9 cellular contexts compared by ENCODE assay signal in genomic region chr18:34592961-34593382, GRCh38.
A peak's percentile ranks its signal among the peaks of the same experiment; 100 is the strongest.
DNase-seq lines count a peak whose midpoint lies in the region; ATAC-seq and TF ChIP-seq lines count a peak whose summit lies in the region.
"Had no signal": no experiment of that assay in that cellular context is flagged by ENCODE, and none has a peak within 500 bp of the region (broad histone marks: within the 10 kb centered on the region; RNA-seq: fewer than 3 reads in every experiment).

No MANE protein-coding gene starts in this region.

- no peaks in the 10 kb centered on the region for H3K36me3 ChIP-seq in adipocyte (ENCODE audit: control insufficient read depth, insufficient read depth, low read length, severe bottlenecking)
- no peaks in the 10 kb centered on the region for H3K36me3 ChIP-seq in PC-3 (ENCODE audit: low read depth, low read length)
- no peaks in the 10 kb centered on the region for H3K36me3 ChIP-seq in CD8-positive, alpha-beta memory T cell (ENCODE audit: insufficient read depth, low read length)

- no peaks in the 10 kb centered on the region for H3K9me3 Mint-ChIP-seq in Calu3 (ENCODE audit: low read depth, unreplicated experiment)
- H3K9me3 Mint-ChIP-seq in CD8-positive, alpha-beta memory T cell: peaks cover 0 to 8% (median 4%) of the 10 kb centered on the region in 5 donors

- TF ChIP-seq CTCF in Calu3 (IDR thresholded peaks at IDR 0.05; ENCODE audit: unreplicated experiment): no peak
- TF ChIP-seq CTCF in omental fat pad (IDR thresholded peaks at IDR 0.05): no peak
- no peak for TF ChIP-seq CTCF in PC-3 (conservative IDR thresholded peaks at IDR 0.05; ENCODE audit: low read depth, low read length)

- H3K36me3 Mint-ChIP-seq in Calu3 (ENCODE audit: insufficient read depth, unreplicated experiment): no peaks in the 10 kb centered on the region
- no peaks in the 10 kb centered on the region for H3K36me3 Mint-ChIP-seq in CD8-positive, alpha-beta memory T cell
- H3K36me3 Mint-ChIP-seq: memory B cell had no signal

- H2AFZ ChIP-seq in PC-3 (ENCODE audit: low read length): no peak overlapping the region

- no peaks in the 10 kb centered on the region for H3K9me2 ChIP-seq in PC-3 (replicated peaks; ENCODE audit: low read length)

- no peaks in the 10 kb centered on the region for H4K20me1 ChIP-seq in PC-3 (ENCODE audit: low read length)

- H3K9ac ChIP-seq in adipocyte (ENCODE audit: low read length): peak overlapping the region; percentile 69
- no peak overlapping the region for H3K9ac ChIP-seq in PC-3 (ENCODE audit: low read length)

- H3K79me2 ChIP-seq in PC-3 (ENCODE audit: low read length): no peaks in the 10 kb centered on the region

- BruUV-seq in Calu3 (replicated peaks; lab: Mats Ljungman, UMichigan) (no TSS peak), PC-3 (replicated peaks; lab: Mats Ljungman, UMichigan) (no TSS peak)

- H3K9me3 ChIP-seq in adipocyte (ENCODE audit: control insufficient read depth, low read length) (no peaks in the 10 kb centered on the region), PC-3 (ENCODE audit: low read length) (no peaks in the 10 kb centered on the region)
- H3K9me3 ChIP-seq in CD8-positive, alpha-beta memory T cell (ENCODE audit: low read length): no peaks in the 10 kb centered on the region

- no peak overlapping the region for H3K27ac ChIP-seq in PC-3 (ENCODE audit: low read length)
- H3K27ac ChIP-seq in CD8-positive, alpha-beta memory T cell (ENCODE audit: low read depth, low read length): no peak overlapping the region

- DNase-seq in Calu3 (peak; percentile 9), adipocyte (ENCODE audit: low read depth) (peak; percentile 85), Right ventricle myocardium inferior (ENCODE audit: missing footprints) (no peak), omental fat pad (ENCODE audit: low spot score) (peak; percentile 28), PC-3 (no peak), Kasumi-1 (lab: John Stamatoyannopoulos, UW) (no peak)
- no peak for DNase-seq in CD8-positive, alpha-beta memory T cell

- H3K4me1 ChIP-seq in adipocyte (ENCODE audit: control insufficient read depth, insufficient read depth, low read length) (peaks cover 36% of the 10 kb centered on the region), PC-3 (ENCODE audit: insufficient read depth, low read length) (no peaks in the 10 kb centered on the region; the same call in 1 of the 2 replicates)
- H3K4me1 ChIP-seq in CD8-positive, alpha-beta memory T cell (ENCODE audit: insufficient read depth, low read length): no peaks in the 10 kb centered on the region

- CTCF ChIA-PET in Calu3 (lab: Charles Lee) (interaction anchor here (0.8 kb wide), 1 partner anchor 233 kb away, joined by 3 read pairs; no protein-coding TSS in a partner anchor), PC-3 (lab: Charles Lee) (interaction anchor here (0.6 kb wide), 1 partner anchor 500 kb away, joined by 4 read pairs; no protein-coding TSS in a partner anchor)
- CTCF ChIA-PET in CD8-positive, alpha-beta memory T cell (lab: Charles Lee): no interaction called here

- POLR2A ChIA-PET in PC-3 (lab: Charles Lee; ENCODE audit: unreplicated experiment): no interaction called here
- POLR2A ChIA-PET in CD8-positive, alpha-beta memory T cell (lab: Charles Lee): no interaction called here

- no peaks in the 10 kb centered on the region for H3K27me3 Mint-ChIP-seq in Calu3 (ENCODE audit: unreplicated experiment)
- H3K27me3 Mint-ChIP-seq in CD8-positive, alpha-beta memory T cell: no peaks in the 10 kb centered on the region
- H3K27me3 Mint-ChIP-seq: memory B cell had no signal

- no peak overlapping the region for H3K27ac Mint-ChIP-seq in Calu3 (ENCODE audit: unreplicated experiment)
- no peak overlapping the region for H3K27ac Mint-ChIP-seq in CD8-positive, alpha-beta memory T cell
- H3K27ac Mint-ChIP-seq: memory B cell had no signal

- ATAC-seq in Right ventricle myocardium inferior (peak; percentile 91), omental fat pad (ENCODE audit: low FRiP score) (peak; percentile 92), PC-3 (no peak), GM21529 (IDR thresholded peaks at IDR 0.05; ENCODE audit: unreplicated experiment) (no peak)

- H3F3A ChIP-seq in PC-3 (ENCODE audit: low read length, unreplicated experiment): no peaks in the 10 kb centered on the region

- H3K4me2 ChIP-seq in PC-3 (ENCODE audit: low read length): no peak overlapping the region

- H3K4me1 Mint-ChIP-seq in Calu3 (ENCODE audit: low read depth, unreplicated experiment): no peaks in the 10 kb centered on the region
- H3K4me1 Mint-ChIP-seq in CD8-positive, alpha-beta memory T cell: no peaks in the 10 kb centered on the region
- H3K4me1 Mint-ChIP-seq: memory B cell had no signal

- intact Hi-C loops in Calu3 (cut with micrococcal nuclease; ENCODE audit: unreplicated experiment) (no loop called here), Right ventricle myocardium inferior (cut with DNase I) (loop anchor here (2.0 to 5.0 kb wide), 4 partner anchors 49 to 194 kb away; no protein-coding TSS in a partner anchor), PC-3 (cut with micrococcal nuclease) (no loop called here)

- H3K4me3 ChIP-seq in adipocyte (ENCODE audit: low read length) (peak overlapping the region; percentile 81), PC-3 (ENCODE audit: low read length) (no peak overlapping the region)
- no peak overlapping the region for H3K4me3 ChIP-seq in CD8-positive, alpha-beta memory T cell (ENCODE audit: low read length)

- H3K27me3 ChIP-seq in adipocyte (replicated peaks; ENCODE audit: control insufficient read depth, insufficient read depth, low read length): no peaks in the 10 kb centered on the region
- no peaks in the 10 kb centered on the region for H3K27me3 ChIP-seq in PC-3 (ENCODE audit: low read length)
- no peaks in the 10 kb centered on the region for H3K27me3 ChIP-seq in CD8-positive, alpha-beta memory T cell (ENCODE audit: insufficient read depth, low read length, poor library complexity, severe bottlenecking)

- no peak overlapping the region for H3K4me3 Mint-ChIP-seq in Calu3 (ENCODE audit: low read depth, unreplicated experiment)
- H3K4me3 Mint-ChIP-seq in CD8-positive, alpha-beta memory T cell: no peak overlapping the region
- H3K4me3 Mint-ChIP-seq: memory B cell had no signal

Comparison
In these comparisons a context has a peak if more than half of its experiments do, and no peak if none do; other contexts are left out.
1. DNase-seq: peak in Calu3 (single experiment), adipocyte (single experiment) and omental fat pad (single experiment); none in Right ventricle myocardium inferior (single experiment), PC-3 (single experiment), CD8-positive, alpha-beta memory T cell (0 of 5) and Kasumi-1 (0 of 2).
2. ATAC-seq: peak in Right ventricle myocardium inferior (single experiment) and omental fat pad (single experiment); none in PC-3 (single experiment) and GM21529 (single experiment).